Comparison of ENCODE assay signal across 8 cellular contexts in genomic region chr3:180911876-180912303, GRCh38. TPM values are rescaled to one million over a fixed set of nuclear protein-coding genes. Genes with fewer than 3 reads are reported as not detected.
DNase-seq lines count a peak whose midpoint lies in the region; ATAC-seq and TF ChIP-seq lines count a peak whose summit lies in the region.

No MANE protein-coding gene starts in this region.

- H3K4me1 ChIP-seq in SJCRH30: peaks cover 6% of the 10 kb centered on the region

- H3K27ac ChIP-seq in SJCRH30: peak overlapping the region; percentile 98

- H3K4me3 ChIP-seq in SJCRH30 (peak overlapping the region; percentile 97), fibroblast of villous mesenchyme (ENCODE audit: low read depth, low read length) (peak overlapping the region; percentile 99)

- DNase-seq in SJCRH30 (no peak), fibroblast of villous mesenchyme (ENCODE audit: low read depth) (no peak), NCI-H187 (lab: John Stamatoyannopoulos, UW) (no peak), SHP77 treated with DMSO at 0.1 percent for 48 hours (lab: John Stamatoyannopoulos, UW) (no peak), ureter (ENCODE audit: low spot score) (no peak)
- DNase-seq in stimulated activated effector memory CD8-positive, alpha-beta T cell treated with anti-CD3 and anti-CD28 coated beads, Interleukin-12 subunit alpha, Interleukin-12 subunit beta, amount 100 ng/mL, for 72 hours (ENCODE audit: low spot score in 2 of 2): no peak

- no peaks in the 10 kb centered on the region for H3K9me3 ChIP-seq in SJCRH30 (replicated peaks)

- H3K9me3 Mint-ChIP-seq in stimulated activated effector memory CD8-positive, alpha-beta T cell treated with anti-CD3 and anti-CD28 coated beads, Interleukin-12 subunit alpha, Interleukin-12 subunit beta, amount 100 ng/mL, for 72 hours: no peaks in the 10 kb centered on the region

- TF ChIP-seq CTCF in fibroblast of villous mesenchyme (IDR thresholded peaks at IDR 0.05; ENCODE audit: insufficient read depth, low read depth, low read length): no peak

- H3K4me1 Mint-ChIP-seq in stimulated activated effector memory CD8-positive, alpha-beta T cell treated with anti-CD3 and anti-CD28 coated beads, Interleukin-12 subunit alpha, Interleukin-12 subunit beta, amount 100 ng/mL, for 72 hours: peaks cover 39% of the 10 kb centered on the region

- H3K36me3 Mint-ChIP-seq in stimulated activated effector memory CD8-positive, alpha-beta T cell treated with anti-CD3 and anti-CD28 coated beads, Interleukin-12 subunit alpha, Interleukin-12 subunit beta, amount 100 ng/mL, for 72 hours: peaks cover 43% of the 10 kb centered on the region

- H3K36me3 ChIP-seq in SJCRH30: peaks cover 20% of the 10 kb centered on the region

- H3K27ac Mint-ChIP-seq in stimulated activated effector memory CD8-positive, alpha-beta T cell treated with anti-CD3 and anti-CD28 coated beads, Interleukin-12 subunit alpha, Interleukin-12 subunit beta, amount 100 ng/mL, for 72 hours: peak overlapping the region; percentile 94

- H3K27me3 ChIP-seq in SJCRH30: no peaks in the 10 kb centered on the region

- ATAC-seq in GM18868 (IDR thresholded peaks at IDR 0.05; ENCODE audit: unreplicated experiment) (peak; percentile 20), HG02678 (IDR thresholded peaks at IDR 0.05; ENCODE audit: unreplicated experiment) (peak; percentile 9)
- ATAC-seq in stimulated activated effector memory CD8-positive, alpha-beta T cell treated with anti-CD3 and anti-CD28 coated beads, Interleukin-12 subunit alpha, Interleukin-12 subunit beta, amount 100 ng/mL, for 72 hours: peak; percentile 1

- H3K4me3 Mint-ChIP-seq in stimulated activated effector memory CD8-positive, alpha-beta T cell treated with anti-CD3 and anti-CD28 coated beads, Interleukin-12 subunit alpha, Interleukin-12 subunit beta, amount 100 ng/mL, for 72 hours: peak overlapping the region; percentile 80

RNA-seq across cellular contexts. Expression of gene FXR1, which starts 0.6 kb away (rescaled TPM):
- 248 and 281 TPM in 2 replicates for total RNA-seq in SJCRH30 (2014; rRNA removed; shearing (Covaris generic))
- total RNA-seq in fibroblast of villous mesenchyme: 97.3 and 131 TPM in 2 replicates
- total RNA-seq in ureter: 120 TPM
